ENCODE assay signal across 17 cellular contexts in the genomic region with DNA sequence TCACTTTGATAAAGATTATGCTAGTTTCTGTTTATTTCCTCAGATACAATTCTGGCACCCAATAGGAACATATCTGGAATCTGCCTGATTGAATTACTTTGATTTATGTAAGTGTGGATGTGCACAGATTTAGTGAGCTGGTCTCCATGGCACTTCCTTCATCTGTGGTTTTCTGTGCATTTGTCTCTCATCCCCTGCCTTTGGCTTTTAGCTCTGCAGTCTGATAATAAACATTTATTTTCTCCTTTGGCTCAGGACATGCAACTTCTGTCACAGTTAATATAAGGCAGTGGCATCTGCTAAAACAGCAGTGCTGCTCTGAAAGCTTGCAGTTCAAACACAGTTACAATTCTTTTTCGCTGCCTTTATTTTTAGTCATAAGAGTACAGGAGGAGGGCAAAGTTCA.
"Had no signal": no experiment of that assay in that cellular context is flagged by ENCODE, and none has a peak within 500 bp of the region (broad histone marks: within the 10 kb centered on the region; RNA-seq: fewer than 3 reads in every experiment).

No MANE protein-coding gene starts in this region.

- H3K27ac ChIP-seq: breast epithelium, dorsolateral prefrontal cortex, left lung, SJCRH30 had no signal

- H3K9me3 Mint-ChIP-seq: endodermal cell, nephron progenitor cell had no signal

- H3K36me3 ChIP-seq: breast epithelium, left lung, SJCRH30 had no signal

- H3K4me3 ChIP-seq: breast epithelium, dorsolateral prefrontal cortex, left lung, SJCRH30 had no signal

- H3K36me3 Mint-ChIP-seq: activated naive CD8-positive, alpha-beta T cell treated with anti-CD3 and anti-CD28 coated beads, Interleukin-2, amount 10 ng/mL, durations not matched to agents 7 days and 5 days; memory B cell had no signal

- DNase-seq: activated CD4-positive, CD25-positive, alpha-beta regulatory T cell; activated naive CD4-positive, alpha-beta T cell; activated naive CD8-positive, alpha-beta T cell treated with anti-CD3 and anti-CD28 coated beads, Interleukin-2, amount 10 ng/mL, durations not matched to agents 7 days and 5 days; aorta; dorsolateral prefrontal cortex; endodermal cell; islet precursor cell; left lung; nephron progenitor cell; SJCRH30; stimulated activated CD4-positive, alpha-beta T cell treated with anti-CD3 and anti-CD28 coated beads, Interleukin-15, amount 100 ng/mL, for 24 hours; stimulated activated CD4-positive, alpha-beta T cell treated with anti-CD3 and anti-CD28 coated beads, Interleukin-4, amount 100 ng/mL, for 24 hours; stimulated activated naive CD4-positive, alpha-beta T cell; trophoblast cell had no signal

- H3K4me1 ChIP-seq: breast epithelium, left lung, SJCRH30 had no signal

- H3K4me1 Mint-ChIP-seq: activated naive CD8-positive, alpha-beta T cell treated with anti-CD3 and anti-CD28 coated beads, Interleukin-2, amount 10 ng/mL, durations not matched to agents 7 days and 5 days; endodermal cell; memory B cell; nephron progenitor cell had no signal

- H3K4me3 Mint-ChIP-seq: activated naive CD8-positive, alpha-beta T cell treated with anti-CD3 and anti-CD28 coated beads, Interleukin-2, amount 10 ng/mL, durations not matched to agents 7 days and 5 days; endodermal cell; memory B cell; nephron progenitor cell; T-helper 2 cell treated with Interferon-gamma antibody and Interleukin-4, amounts not matched to agents 5 μg/mL and 100 μg/mL, for 36 hours had no signal

- ATAC-seq: left lung had no signal

- H3K27ac Mint-ChIP-seq: activated naive CD8-positive, alpha-beta T cell treated with anti-CD3 and anti-CD28 coated beads, Interleukin-2, amount 10 ng/mL, durations not matched to agents 7 days and 5 days; endodermal cell; memory B cell; nephron progenitor cell; T-helper 2 cell treated with Interferon-gamma antibody and Interleukin-4, amounts not matched to agents 5 μg/mL and 100 μg/mL, for 36 hours had no signal

- H3K9me3 ChIP-seq: breast epithelium, left lung, SJCRH30 had no signal

- H3K27me3 ChIP-seq: breast epithelium, dorsolateral prefrontal cortex, left lung, SJCRH30 had no signal

- H3K27me3 Mint-ChIP-seq: activated naive CD8-positive, alpha-beta T cell treated with anti-CD3 and anti-CD28 coated beads, Interleukin-2, amount 10 ng/mL, durations not matched to agents 7 days and 5 days; memory B cell had no signal
